9 cellular contexts compared by ENCODE assay signal in the genomic region with DNA sequence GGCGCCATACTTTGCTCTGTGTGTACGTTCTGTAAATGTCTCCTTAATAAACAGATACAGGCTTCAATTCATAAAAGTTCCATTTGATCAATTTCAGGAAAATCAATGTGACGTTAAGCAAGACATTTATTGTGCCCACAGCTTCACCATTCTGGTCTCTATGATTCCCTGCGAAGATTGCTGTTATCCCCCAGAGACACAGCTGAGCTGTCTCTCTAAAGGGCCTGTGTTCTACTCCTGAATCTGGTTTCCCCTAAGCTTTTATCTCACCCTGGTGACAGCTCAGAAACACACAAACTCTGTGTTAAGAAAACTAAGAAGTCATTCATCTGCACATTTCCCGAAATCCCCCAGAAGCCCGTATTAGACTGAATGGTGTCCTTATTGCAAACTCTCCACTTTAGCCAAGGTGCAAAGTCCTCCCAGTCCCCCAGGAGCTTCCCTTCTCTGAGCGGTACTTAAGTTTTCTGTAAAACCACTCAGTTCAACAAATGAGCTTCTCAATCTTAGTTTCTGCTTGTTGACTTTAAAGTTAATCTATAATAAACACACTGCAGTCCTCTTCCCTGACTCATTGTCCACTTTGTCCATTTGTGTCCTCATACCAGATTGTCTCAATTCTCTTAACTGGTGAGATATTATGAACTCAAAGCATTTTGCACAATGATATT. TPM values are rescaled to one million over a fixed set of nuclear protein-coding genes. Genes with fewer than 3 reads are reported as not detected.
A peak's percentile ranks its signal among the peaks of the same experiment; 100 is the strongest.
DNase-seq lines count a peak whose midpoint lies in the region; ATAC-seq lines count a peak whose summit lies in the region.
"Had no signal": no experiment of that assay in that cellular context is flagged by ENCODE, and none has a peak within 500 bp of the region (broad histone marks: within the 10 kb centered on the region; RNA-seq: fewer than 3 reads in every experiment).

No MANE protein-coding gene starts in this region.

- 70% methylated on average over 7 of the region's 7 CpGs for WGBS in mesenchymal stem cell

- no peaks in the 10 kb centered on the region for H3K9me3 Mint-ChIP-seq in CD4-positive, CD25-positive, alpha-beta regulatory T cell
- H3K9me3 Mint-ChIP-seq in activated naive CD8-positive, alpha-beta T cell treated with anti-CD3 and anti-CD28 coated beads, Interleukin-2, amount 10 ng/mL, durations not matched to agents 7 days and 5 days = no peaks in the 10 kb centered on the region

- peaks cover 21% of the 10 kb centered on the region for H3K36me3 ChIP-seq in CD4-positive, CD25-positive, alpha-beta regulatory T cell (ENCODE audit: control insufficient read depth, insufficient read depth, low read length)
- peaks cover 13 to 38% of the 10 kb centered on the region in 2 experiments for H3K36me3 ChIP-seq in mesenchymal stem cell (ENCODE audit: control insufficient read depth in 1 of 2, insufficient read depth in 2 of 2, low read depth in 1 of 2, low read length in 2 of 2)

- no peaks in the 10 kb centered on the region for H3K27me3 ChIP-seq in CD4-positive, CD25-positive, alpha-beta regulatory T cell (ENCODE audit: control insufficient read depth, insufficient read depth, low read length)
- H3K27me3 ChIP-seq in mesenchymal stem cell (ENCODE audit: control insufficient read depth in 1 of 2, insufficient read depth in 1 of 2, low read length in 2 of 2) = no peaks in the 10 kb centered on the region

- H3K79me1 ChIP-seq in mesenchymal stem cell (replicated peaks; ENCODE audit: low read length, poor library complexity, severe bottlenecking) = peaks cover 8% of the 10 kb centered on the region

- H2BK5ac ChIP-seq in mesenchymal stem cell (ENCODE audit: low read depth, low read length, poor library complexity, severe bottlenecking) = peak overlapping the region; percentile 80

- H3K4ac ChIP-seq in mesenchymal stem cell (ENCODE audit: low read depth in 1 of 2, low read length in 2 of 2) = no peak overlapping the region

- H3K14ac ChIP-seq in mesenchymal stem cell (ENCODE audit: low read length in 2 of 2) = no peak overlapping the region

- no peak overlapping the region for H3K23ac ChIP-seq in mesenchymal stem cell (ENCODE audit: low read length in 2 of 2)

- H3K4me1 ChIP-seq in CD4-positive, CD25-positive, alpha-beta regulatory T cell (ENCODE audit: control insufficient read depth, insufficient read depth, low read length, poor library complexity, severe bottlenecking) = peaks cover 20% of the 10 kb centered on the region
- peaks cover 11% of the 10 kb centered on the region for H3K4me1 ChIP-seq in mesenchymal stem cell (ENCODE audit: control insufficient read depth, insufficient read depth, low read depth, low read length)

- no peak overlapping the region for H4K8ac ChIP-seq in mesenchymal stem cell (ENCODE audit: low read length)

- no peak overlapping the region for H2AFZ ChIP-seq in mesenchymal stem cell (ENCODE audit: low read depth, low read length)

- peak overlapping the region; percentile 60 to 99 (median 99) for H3K27ac Mint-ChIP-seq in CD4-positive, CD25-positive, alpha-beta regulatory T cell
- H3K27ac Mint-ChIP-seq in activated naive CD8-positive, alpha-beta T cell treated with anti-CD3 and anti-CD28 coated beads, Interleukin-2, amount 10 ng/mL, durations not matched to agents 7 days and 5 days = peak overlapping the region; percentile 97

- peak overlapping the region; percentile 85 for H3K27ac ChIP-seq in CD4-positive, CD25-positive, alpha-beta regulatory T cell (ENCODE audit: insufficient read depth, low read length, poor library complexity, severe bottlenecking)
- peak overlapping the region; percentile 98 for H3K27ac ChIP-seq in mesenchymal stem cell (ENCODE audit: low read length, poor library complexity, severe bottlenecking)

- no peak overlapping the region for H2BK120ac ChIP-seq in mesenchymal stem cell (ENCODE audit: low read depth, low read length)

- H3K4me3 Mint-ChIP-seq in CD4-positive, CD25-positive, alpha-beta regulatory T cell = peak overlapping the region; percentile 91 to 99 (median 97)
- peak overlapping the region; percentile 95 for H3K4me3 Mint-ChIP-seq in activated naive CD8-positive, alpha-beta T cell treated with anti-CD3 and anti-CD28 coated beads, Interleukin-2, amount 10 ng/mL, durations not matched to agents 7 days and 5 days

- no peak for ATAC-seq in CD4-positive, CD25-positive, alpha-beta regulatory T cell (ENCODE audit: low read depth in 2 of 2)
- peak; percentile 40 for ATAC-seq in HG02610 (IDR thresholded peaks at IDR 0.05; ENCODE audit: unreplicated experiment)
- no peak for ATAC-seq in activated naive CD8-positive, alpha-beta T cell treated with anti-CD3 and anti-CD28 coated beads, Interleukin-2, amount 10 ng/mL, durations not matched to agents 7 days and 5 days (ENCODE audit: low read depth)
- ATAC-seq in GM19328 (IDR thresholded peaks at IDR 0.05; ENCODE audit: unreplicated experiment) = no peak
- no peak for ATAC-seq in GM18909 (IDR thresholded peaks at IDR 0.05; ENCODE audit: poor library complexity, unreplicated experiment)

- H3K18ac ChIP-seq in mesenchymal stem cell (ENCODE audit: low read depth in 1 of 2, low read length in 2 of 2) = no peak overlapping the region

- H3K9me3 ChIP-seq in CD4-positive, CD25-positive, alpha-beta regulatory T cell (ENCODE audit: control insufficient read depth in 2 of 2, low read length in 2 of 2) = no peaks in the 10 kb centered on the region
- no peaks in the 10 kb centered on the region for H3K9me3 ChIP-seq in mesenchymal stem cell (ENCODE audit: control insufficient read depth, low read length)

- no peak for DNase-seq in CD4-positive, CD25-positive, alpha-beta regulatory T cell
- no peak for DNase-seq in activated naive CD8-positive, alpha-beta T cell treated with anti-CD3 and anti-CD28 coated beads, Interleukin-2, amount 10 ng/mL, durations not matched to agents 7 days and 5 days
- DNase-seq in mesenchymal stem cell = peak; percentile 87
- no peak for DNase-seq in retina
- no peak for DNase-seq in SIG-M5 (lab: John Stamatoyannopoulos, UW)
- DNase-seq: activated CD4-positive, CD25-positive, alpha-beta regulatory T cell treated with anti-CD3 and anti-CD28 coated beads, Interleukin-2, amount 50 U/mL, for 72 hours had no signal

- H2BK12ac ChIP-seq in mesenchymal stem cell (ENCODE audit: low read length in 2 of 2) = no peak overlapping the region

- H2BK15ac ChIP-seq in mesenchymal stem cell (ENCODE audit: low read depth, poor library complexity, severe bottlenecking) = no peak overlapping the region

- POLR2A ChIA-PET in activated naive CD8-positive, alpha-beta T cell treated with anti-CD3 and anti-CD28 coated beads, Interleukin-2, amount 10 ng/mL, durations not matched to agents 7 days and 5 days (lab: Charles Lee) = interaction anchor here (1.6 to 2.9 kb wide), 2 partner anchors 12 to 34 kb away, joined by 3 to 12 read pairs; partner anchors contain the start of gene VDAC1

- peak overlapping the region; percentile 90 for H2AK5ac ChIP-seq in mesenchymal stem cell (ENCODE audit: low read length, severe bottlenecking)

- H3K27me3 Mint-ChIP-seq in CD4-positive, CD25-positive, alpha-beta regulatory T cell = no peaks in the 10 kb centered on the region
- H3K27me3 Mint-ChIP-seq in activated naive CD8-positive, alpha-beta T cell treated with anti-CD3 and anti-CD28 coated beads, Interleukin-2, amount 10 ng/mL, durations not matched to agents 7 days and 5 days = no peaks in the 10 kb centered on the region

- H3K4me3 ChIP-seq in CD4-positive, CD25-positive, alpha-beta regulatory T cell (ENCODE audit: low read depth, low read length) = peak overlapping the region; percentile 35
- peak overlapping the region in 1 of 2 experiments; percentile 98 for H3K4me3 ChIP-seq in mesenchymal stem cell (ENCODE audit: insufficient read depth in 1 of 2, low read depth in 1 of 2, low read length in 2 of 2)

- peaks cover 9% of the 10 kb centered on the region for H3K36me3 Mint-ChIP-seq in CD4-positive, CD25-positive, alpha-beta regulatory T cell
- H3K36me3 Mint-ChIP-seq in activated naive CD8-positive, alpha-beta T cell treated with anti-CD3 and anti-CD28 coated beads, Interleukin-2, amount 10 ng/mL, durations not matched to agents 7 days and 5 days = peaks cover 10% of the 10 kb centered on the region

- H3K4me1 Mint-ChIP-seq in CD4-positive, CD25-positive, alpha-beta regulatory T cell = peaks cover 10 to 46% (median 30%) of the 10 kb centered on the region in 4 donors
- peaks cover 22% of the 10 kb centered on the region for H3K4me1 Mint-ChIP-seq in activated naive CD8-positive, alpha-beta T cell treated with anti-CD3 and anti-CD28 coated beads, Interleukin-2, amount 10 ng/mL, durations not matched to agents 7 days and 5 days

- H3K4me2 ChIP-seq in mesenchymal stem cell (ENCODE audit: low read length, poor library complexity, severe bottlenecking) = peak overlapping the region; percentile 49

- no peak overlapping the region for H4K91ac ChIP-seq in mesenchymal stem cell (ENCODE audit: low read length)

- H3K9ac ChIP-seq in mesenchymal stem cell (ENCODE audit: low read length) = peak overlapping the region; percentile 99

RNA-seq across cellular contexts. Expression of gene C5orf15, which starts 1.4 kb away (rescaled TPM):
- total RNA-seq in CD4-positive, CD25-positive, alpha-beta regulatory T cell = 12.9 TPM
- 10 to 100 TPM; 24.0 to 34.8 (median 26.8) TPM for polyA plus RNA-seq in CD4-positive, CD25-positive, alpha-beta regulatory T cell
- 10 to 100 TPM; 19.1 to 24.8 TPM for total RNA-seq in activated naive CD8-positive, alpha-beta T cell treated with anti-CD3 and anti-CD28 coated beads, Interleukin-2, amount 10 ng/mL, durations not matched to agents 7 days and 5 days
- polyA plus RNA-seq in mesenchymal stem cell (2013, experiment 1 of 2) = 132 TPM
- polyA plus RNA-seq in mesenchymal stem cell (2013, experiment 2 of 2) = 138 TPM

RNA-seq across cellular contexts. Expression of gene VDAC1, which starts 35.0 kb away (rescaled TPM):
- 56.0 TPM for total RNA-seq in CD4-positive, CD25-positive, alpha-beta regulatory T cell
- polyA plus RNA-seq in CD4-positive, CD25-positive, alpha-beta regulatory T cell = 100 to 1,000 TPM in 2 of 4 donors, 10 to 100 TPM in 2; 85.4 to 104 (median 97.6) TPM
- 100 to 1,000 TPM; 194 to 199 TPM for total RNA-seq in activated naive CD8-positive, alpha-beta T cell treated with anti-CD3 and anti-CD28 coated beads, Interleukin-2, amount 10 ng/mL, durations not matched to agents 7 days and 5 days
- 183 TPM for polyA plus RNA-seq in mesenchymal stem cell (2013, experiment 1 of 2)
- polyA plus RNA-seq in mesenchymal stem cell (2013, experiment 2 of 2) = 184 TPM
